In the genomic region with DNA sequence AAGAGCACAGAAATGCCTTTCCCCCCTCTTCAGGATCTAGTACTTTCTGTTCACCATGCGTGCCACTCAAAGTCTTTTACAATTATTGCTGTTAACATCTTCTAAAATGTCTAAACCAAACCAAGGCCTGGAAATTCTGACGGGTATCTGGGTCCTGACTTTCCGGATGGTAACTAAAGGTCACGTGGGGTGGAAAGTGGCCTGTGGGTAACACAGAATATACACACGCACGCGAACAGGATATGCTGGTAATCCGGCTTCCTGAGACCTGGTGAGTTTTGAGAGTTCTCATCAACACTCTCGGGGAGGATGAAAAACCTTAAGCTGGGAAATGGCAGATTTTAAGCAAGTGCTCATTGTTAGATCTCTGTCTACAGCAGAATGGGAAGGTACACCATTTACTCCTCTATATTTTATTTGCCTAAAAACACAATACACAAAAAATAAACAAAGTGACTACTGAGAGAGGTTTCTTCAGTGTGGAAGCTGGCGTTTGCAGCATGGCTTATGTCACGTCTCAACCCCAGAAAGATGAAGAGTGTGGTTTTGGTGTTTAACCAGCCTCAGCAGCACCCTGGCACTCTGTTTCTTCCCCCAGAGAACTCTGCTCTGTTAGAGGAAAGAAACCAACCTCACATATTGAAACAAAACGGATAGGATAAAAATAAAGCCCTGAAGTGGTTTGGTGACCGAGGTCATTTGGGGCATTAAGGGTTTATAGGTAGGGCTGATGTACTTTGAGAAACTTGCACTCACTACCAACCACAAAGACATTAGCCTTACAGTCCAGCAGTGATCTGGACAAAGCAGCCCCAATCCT, we compare ENCODE assay signal across 8 cellular contexts. TPM values are rescaled to one million over a fixed set of nuclear protein-coding genes. Genes with fewer than 3 reads are reported as not detected.
DNase-seq lines count a peak whose midpoint lies in the region; ATAC-seq, FAIRE-seq and TF ChIP-seq lines count a peak whose summit lies in the region.

No MANE protein-coding gene starts in this region.

- peak overlapping the region; percentile 7; the same call in 1 of the 2 replicates for H3K4me2 ChIP-seq in OCI-LY7 (ENCODE audit: low read length)

- no peak overlapping the region for H3K9ac ChIP-seq in kidney (ENCODE audit: low read length in 2 of 2)

- no peaks in the 10 kb centered on the region for H3K36me3 ChIP-seq in CD8-positive, alpha-beta memory T cell (ENCODE audit: insufficient read depth, low read length)
- H3K36me3 ChIP-seq in OCI-LY7 (ENCODE audit: insufficient read depth, low read length) = peaks cover 22% of the 10 kb centered on the region; the same call in 1 of the 2 replicates
- peaks cover 0 to 5% of the 10 kb centered on the region in 2 donors for H3K36me3 ChIP-seq in kidney (ENCODE audit: control insufficient read depth in 1 of 2, insufficient read depth in 2 of 2, low read length in 2 of 2)

- H3K79me2 ChIP-seq in OCI-LY7 (ENCODE audit: insufficient read depth, low read depth, low read length) = no peaks in the 10 kb centered on the region

- peak; percentile 67 for ATAC-seq in GM21576 (IDR thresholded peaks at IDR 0.05; ENCODE audit: unreplicated experiment)

- CTCF ChIA-PET in CD8-positive, alpha-beta memory T cell (lab: Charles Lee) = interaction anchor here (0.9 to 13.8 kb wide), 8 partner anchors 10 to 210 kb away, joined by 3 to 154 read pairs (median 4); partner anchors contain the start of gene HIC1
- CTCF ChIA-PET in OCI-LY7 (lab: Charles Lee; ENCODE audit: unreplicated experiment) = no interaction called here

- H3K27me3 Mint-ChIP-seq in CD8-positive, alpha-beta memory T cell = peaks cover 0 to 2% of the 10 kb centered on the region in 2 donors
- no peaks in the 10 kb centered on the region for H3K27me3 Mint-ChIP-seq in chondrocyte (ENCODE audit: low read depth)

- no peaks in the 10 kb centered on the region for H3K27me3 ChIP-seq in CD8-positive, alpha-beta memory T cell (ENCODE audit: insufficient read depth, low read length, poor library complexity, severe bottlenecking)

- no peaks in the 10 kb centered on the region for H3K9me3 ChIP-seq in CD8-positive, alpha-beta memory T cell (ENCODE audit: low read length)
- H3K9me3 ChIP-seq in OCI-LY7 (ENCODE audit: low read length) = no peaks in the 10 kb centered on the region
- no peaks in the 10 kb centered on the region for H3K9me3 ChIP-seq in kidney (ENCODE audit: control insufficient read depth in 1 of 2, low read length in 2 of 2)

- peaks cover 71 to 87% (median 84%) of the 10 kb centered on the region in 3 donors for H3K4me1 Mint-ChIP-seq in CD8-positive, alpha-beta memory T cell
- peaks cover 35% of the 10 kb centered on the region for H3K4me1 Mint-ChIP-seq in chondrocyte (ENCODE audit: low read depth)

- DNase-seq in CD8-positive, alpha-beta memory T cell = peak; percentile 76 to 94 (median 92)
- DNase-seq in OCI-LY7 (ENCODE audit: low spot score) = no peak
- peak; percentile 82 for DNase-seq in activated naive CD4-positive, alpha-beta T cell treated with anti-CD3 and anti-CD28 coated beads, Interleukin-2, amount 50 U/mL, for 16 hours
- DNase-seq in stimulated activated CD4-positive, alpha-beta T cell treated with anti-CD3 and anti-CD28 coated beads, Interleukin-2, amount 100 ng/mL, for 48 hours = peak; percentile 72 to 81
- DNase-seq in kidney = no peak
- DNase-seq in cerebellar nuclear complex (lab: John Stamatoyannopoulos, UW) = no peak
- no peak for DNase-seq in chondrocyte (ENCODE audit: low spot score)

- no peaks in the 10 kb centered on the region for H3K9me3 Mint-ChIP-seq in CD8-positive, alpha-beta memory T cell
- no peaks in the 10 kb centered on the region for H3K9me3 Mint-ChIP-seq in chondrocyte (ENCODE audit: low read depth)

- peak overlapping the region; percentile 64 for H3K27ac ChIP-seq in CD8-positive, alpha-beta memory T cell (ENCODE audit: low read depth, low read length)
- H3K27ac ChIP-seq in OCI-LY7 (ENCODE audit: low read depth, low read length, poor library complexity, severe bottlenecking) = no peak overlapping the region
- H3K27ac ChIP-seq in kidney (ENCODE audit: low read depth in 2 of 2, low read length in 2 of 2) = no peak overlapping the region

- no peak overlapping the region for H2AFZ ChIP-seq in OCI-LY7 (ENCODE audit: low read length)

- H3K4me3 ChIP-seq in CD8-positive, alpha-beta memory T cell (ENCODE audit: low read length) = peak overlapping the region; percentile 52
- H3K4me3 ChIP-seq in OCI-LY7 (ENCODE audit: low read depth, low read length, poor library complexity, severe bottlenecking) = no peak overlapping the region
- H3K4me3 ChIP-seq in kidney (ENCODE audit: low read length in 2 of 2) = no peak overlapping the region

- no TSS peak for BruUV-seq in OCI-LY7 (replicated peaks; lab: Mats Ljungman, UMichigan)

- TF ChIP-seq CTCF in OCI-LY7 (conservative IDR thresholded peaks at IDR 0.05; ENCODE audit: low read length) = no peak
- no peak for TF ChIP-seq CTCF in kidney (IDR thresholded peaks at IDR 0.05; ENCODE audit: borderline replicate concordance, extremely low read depth, insufficient read depth)
- TF ChIP-seq CTCF in chondrocyte (IDR thresholded peaks at IDR 0.05) = no peak

- intact Hi-C loops in OCI-LY7 (cut with micrococcal nuclease; ENCODE audit: unreplicated experiment) = no loop called here
- intact Hi-C loops in kidney (cut with DNase I) = no loop called here

- peaks cover 1 to 34% (median 3%) of the 10 kb centered on the region in 3 donors for H3K36me3 Mint-ChIP-seq in CD8-positive, alpha-beta memory T cell
- H3K36me3 Mint-ChIP-seq in chondrocyte (ENCODE audit: low read depth) = peaks cover 11% of the 10 kb centered on the region

- FAIRE-seq in kidney (lab: Jason Lieb, UNC) = no peak

- H3K4me1 ChIP-seq in CD8-positive, alpha-beta memory T cell (ENCODE audit: insufficient read depth, low read length) = peaks cover 77% of the 10 kb centered on the region
- H3K4me1 ChIP-seq in OCI-LY7 (ENCODE audit: insufficient read depth, low read length, poor library complexity, severe bottlenecking) = peaks cover 3% of the 10 kb centered on the region
- peaks cover 0 to 9% of the 10 kb centered on the region in 2 donors for H3K4me1 ChIP-seq in kidney (ENCODE audit: control insufficient read depth in 1 of 2, insufficient read depth in 1 of 2, low read depth in 1 of 2, low read length in 2 of 2)

- peak overlapping the region; percentile 96 to 100 (median 98) for H3K27ac Mint-ChIP-seq in CD8-positive, alpha-beta memory T cell
- no peak overlapping the region for H3K27ac Mint-ChIP-seq in chondrocyte (ENCODE audit: unreplicated experiment)

- POLR2A ChIA-PET in CD8-positive, alpha-beta memory T cell (lab: Charles Lee) = interaction anchor here (0.5 to 2.4 kb wide), 7 partner anchors 8 to 215 kb away, joined by 3 to 12 read pairs (median 6); partner anchors contain the start of gene HIC1
- POLR2A ChIA-PET in OCI-LY7 (lab: Charles Lee) = no interaction called here

- no peaks in the 10 kb centered on the region for H4K20me1 ChIP-seq in OCI-LY7 (ENCODE audit: insufficient read depth, low read length)

- no peaks in the 10 kb centered on the region for H3K9me2 ChIP-seq in OCI-LY7 (ENCODE audit: insufficient read depth, low read length)

- H3K4me3 Mint-ChIP-seq in CD8-positive, alpha-beta memory T cell = peak overlapping the region; percentile 61 to 92 (median 85)
- H3K4me3 Mint-ChIP-seq in chondrocyte (ENCODE audit: unreplicated experiment) = no peak overlapping the region

RNA-seq across cellular contexts. Expression of gene SMG6, which starts 37.3 kb away (rescaled TPM):
- total RNA-seq in CD8-positive, alpha-beta memory T cell = 10 to 100 TPM; 53.3 to 54.1 TPM
- 11.2 TPM for polyA plus RNA-seq in CD8-positive, alpha-beta memory T cell
- total RNA-seq in OCI-LY7 (2014; rRNA removed; shearing (Covaris generic)) = 10.2 and 12.5 TPM in 2 replicates
- total RNA-seq in OCI-LY7 (2022) = 17.8 and 18.8 TPM in 2 replicates
- 37.3 TPM for total RNA-seq in kidney
- polyA plus RNA-seq in kidney (ENCODE audit: insufficient read depth, low read depth, low replicate concordance) = 20.6 TPM
- 28.7 to 33.6 TPM (median 30.1 TPM) in 3 replicates for total RNA-seq in chondrocyte

RNA-seq across cellular contexts. Expression of gene SRR, which starts 37.5 kb away (rescaled TPM):
- total RNA-seq in CD8-positive, alpha-beta memory T cell = 10 to 100 TPM; 11.7 to 13.4 TPM
- polyA plus RNA-seq in CD8-positive, alpha-beta memory T cell = 5.7 TPM
- total RNA-seq in OCI-LY7 (2014; rRNA removed; shearing (Covaris generic)) = 3.8 and 5.6 TPM in 2 replicates
- total RNA-seq in OCI-LY7 (2022) (5.8 and 12.1 TPM in 2 replicates), kidney (10.0 TPM), chondrocyte (14.7 to 16.5 TPM (median 14.7 TPM) in 3 replicates)
- polyA plus RNA-seq in kidney (ENCODE audit: insufficient read depth, low read depth, low replicate concordance) = 3.5 TPM

Comparison
In these comparisons a context has a peak if more than half of its experiments do, and no peak if none do; other contexts are left out.
1. DNase-seq: peak in CD8-positive, alpha-beta memory T cell (5 of 5), activated naive CD4-positive, alpha-beta T cell treated with anti-CD3 and anti-CD28 coated beads, Interleukin-2, amount 50 U/mL, for 16 hours (single experiment) and stimulated activated CD4-positive, alpha-beta T cell treated with anti-CD3 and anti-CD28 coated beads, Interleukin-2, amount 100 ng/mL, for 48 hours (2 of 2); none in OCI-LY7 (single experiment), kidney (single experiment), cerebellar nuclear complex (0 of 2) and chondrocyte (single experiment).